14 cellular contexts compared by ENCODE assay signal in the genomic region with DNA sequence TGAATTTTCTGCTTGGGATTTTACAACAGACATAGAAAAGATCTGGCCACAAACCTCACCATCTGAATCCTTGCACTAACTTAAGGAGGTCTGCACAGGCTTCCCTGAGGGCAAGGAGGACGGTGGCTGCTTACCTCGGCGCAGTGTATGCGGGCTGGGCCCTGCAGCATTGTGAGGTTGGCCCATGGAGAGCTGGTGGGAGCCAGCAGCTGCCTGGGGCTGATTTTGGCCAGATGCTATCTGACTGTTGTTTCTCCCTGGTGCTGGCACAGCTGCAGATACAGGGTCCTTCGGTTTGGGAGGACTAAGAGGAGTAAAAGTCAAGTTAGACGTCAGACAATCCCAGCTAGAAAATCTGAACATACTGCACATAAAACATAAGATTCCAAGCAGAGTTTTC.
"Had no signal": no experiment of that assay in that cellular context is flagged by ENCODE, and none has a peak within 500 bp of the region (broad histone marks: within the 10 kb centered on the region; RNA-seq: fewer than 3 reads in every experiment).

No MANE protein-coding gene starts in this region.

- H3K27me3 Mint-ChIP-seq: naive thymus-derived CD4-positive, alpha-beta T cell; type B pancreatic cell had no signal

- H3K27ac Mint-ChIP-seq: naive thymus-derived CD4-positive, alpha-beta T cell; type B pancreatic cell had no signal

- H3K27me3 ChIP-seq: colonic mucosa, esophagus squamous epithelium, gastroesophageal sphincter, neutrophil had no signal

- H3K4me3 ChIP-seq: colonic mucosa, esophagus squamous epithelium, gastroesophageal sphincter had no signal

- ATAC-seq: gastroesophageal sphincter; naive thymus-derived CD4-positive, alpha-beta T cell; right cardiac atrium had no signal

- H3K4me1 ChIP-seq: colonic mucosa, esophagus squamous epithelium, gastroesophageal sphincter had no signal

- H3K9me3 Mint-ChIP-seq: type B pancreatic cell had no signal

- H3K4me3 Mint-ChIP-seq: naive thymus-derived CD4-positive, alpha-beta T cell; type B pancreatic cell had no signal

- H3K27ac ChIP-seq: colonic mucosa, esophagus squamous epithelium, gastroesophageal sphincter, neutrophil had no signal

- DNase-seq: cerebellar nuclear complex; colonic mucosa; esophagus squamous epithelium; foreskin fibroblast; glutamatergic neuron; left colon; naive thymus-derived CD4-positive, alpha-beta T cell; right cardiac atrium; small intestine; stimulated activated CD4-positive, alpha-beta T cell treated with anti-CD3 and anti-CD28 coated beads, Interleukin-12 subunit alpha, Interleukin-12 subunit beta, amount 100 ng/mL, for 4 hours; stimulated activated naive CD4-positive, alpha-beta T cell treated with Interleukin-2 at 50 U/mL for 16 hours had no signal

- H3K9me3 ChIP-seq: colonic mucosa, esophagus squamous epithelium, gastroesophageal sphincter, neutrophil had no signal
